Comparison of ENCODE assay signal across 18 cellular contexts in genomic region chr2:239354132-239354790, GRCh38.
"Had no signal": no experiment of that assay in that cellular context is flagged by ENCODE, and none has a peak within 500 bp of the region (broad histone marks: within the 10 kb centered on the region; RNA-seq: fewer than 3 reads in every experiment).

No MANE protein-coding gene starts in this region.

- H3K27me3 Mint-ChIP-seq: dendritic cell treated with granulocyte-macrophage colony-stimulating factor and Interleukin-4, amounts not matched to agents 40 ng/mL and 50 ng/mL, for 4 days; T-helper 17 cell had no signal

- ATAC-seq: activated T-cell treated with anti-CD3 and anti-CD28 coated beads, Interleukin-2, amount 50 U/mL, for 72 hours; left lobe of liver; stimulated activated effector memory CD8-positive, alpha-beta T cell treated with anti-CD3 and anti-CD28 coated beads, Interleukin-12 subunit alpha, Interleukin-12 subunit beta, amount 100 ng/mL, for 72 hours; T-helper 17 cell had no signal

- H3K4me3 Mint-ChIP-seq: activated T-cell treated with anti-CD3 and anti-CD28 coated beads, Interleukin-2, amount 50 U/mL, for 72 hours; dendritic cell treated with granulocyte-macrophage colony-stimulating factor and Interleukin-4, amounts not matched to agents 40 ng/mL and 50 ng/mL, for 4 days; nephron progenitor cell; stimulated activated effector memory CD8-positive, alpha-beta T cell treated with anti-CD3 and anti-CD28 coated beads, Interleukin-12 subunit alpha, Interleukin-12 subunit beta, amount 100 ng/mL, for 72 hours; T-helper 17 cell had no signal

- H3K4me1 Mint-ChIP-seq: stimulated activated effector memory CD8-positive, alpha-beta T cell treated with anti-CD3 and anti-CD28 coated beads, Interleukin-12 subunit alpha, Interleukin-12 subunit beta, amount 100 ng/mL, for 72 hours had no signal

- H3K27ac Mint-ChIP-seq: activated T-cell treated with anti-CD3 and anti-CD28 coated beads, Interleukin-2, amount 50 U/mL, for 72 hours; dendritic cell treated with granulocyte-macrophage colony-stimulating factor and Interleukin-4, amounts not matched to agents 40 ng/mL and 50 ng/mL, for 4 days; nephron progenitor cell; stimulated activated effector memory CD8-positive, alpha-beta T cell treated with anti-CD3 and anti-CD28 coated beads, Interleukin-12 subunit alpha, Interleukin-12 subunit beta, amount 100 ng/mL, for 72 hours; T-helper 17 cell had no signal

- DNase-seq: activated CD4-positive, alpha-beta T cell treated with anti-CD3 and anti-CD28 coated beads for 1 hour; activated CD8-positive, alpha-beta memory T cell treated with anti-CD3 and anti-CD28 coated beads for 24 hours; activated effector memory CD4-positive, alpha-beta T cell treated with anti-CD3 and anti-CD28 coated beads, Interleukin-2, amount 50 U/mL, for 16 hours; activated naive CD4-positive, alpha-beta T cell treated with anti-CD3 and anti-CD28 coated beads, Interleukin-2, amount 50 U/mL, for 16 hours; activated T-cell treated with anti-CD3 and anti-CD28 coated beads, Interleukin-2, amount 50 U/mL, for 72 hours; effector CD8-positive, alpha-beta T cell; kidney; midbrain; nephron progenitor cell; nucleus accumbens; right cardiac atrium; stimulated activated CD4-positive, alpha-beta T cell treated with anti-CD3 and anti-CD28 coated beads, Interleukin-4, amount 100 ng/mL, for 24 hours; stomach; T-helper 17 cell; WERI-Rb-1 had no signal
